In genomic region chr13:87769445-87769844, GRCh38 we compare ENCODE assay signal across 28 cellular contexts.
"Had no signal": no experiment of that assay in that cellular context is flagged by ENCODE, and none has a peak within 500 bp of the region (broad histone marks: within the 10 kb centered on the region; RNA-seq: fewer than 3 reads in every experiment).

No MANE protein-coding gene starts in this region.

- H3K36me3 ChIP-seq: ovary, right lobe of liver, sigmoid colon, stomach, thoracic aorta, thyroid gland, tibial nerve, upper lobe of left lung, vagina had no signal

- H3K27me3 ChIP-seq: ovary, right lobe of liver, sigmoid colon, thyroid gland, tibial nerve, upper lobe of left lung, vagina had no signal

- H3K27me3 Mint-ChIP-seq: natural killer cell treated with Interleukin-12 subunit alpha and Interleukin-12 subunit beta and Interleukin-15 and Interleukin-18, amount 100 ng/mL, for 72 hours; progenitor cell of endocrine pancreas; stimulated activated naive B cell treated with anti-CD40 and anti-IgM and Interleukin-4, amounts not matched to agents 10 μg/mL and 1 μg/mL and 100 μg/mL, for 72 hours; stimulated activated naive CD8-positive, alpha-beta T cell treated with anti-CD3 and anti-CD28 coated beads, Interleukin-15, Interleukin-2, amounts not matched to agents 100 ng/mL and 50 ng/mL, for 24 hours had no signal

- H3K4me3 Mint-ChIP-seq: natural killer cell treated with Interleukin-12 subunit alpha and Interleukin-12 subunit beta and Interleukin-15 and Interleukin-18, amount 100 ng/mL, for 72 hours; nephron progenitor cell; neural crest cell; stimulated activated effector memory CD8-positive, alpha-beta T cell treated with anti-CD3 and anti-CD28 coated beads, Interleukin-12 subunit alpha, Interleukin-12 subunit beta, amount 100 ng/mL, for 72 hours; stimulated activated naive B cell treated with anti-CD40 and anti-IgM and Interleukin-4, amounts not matched to agents 10 μg/mL and 1 μg/mL and 100 μg/mL, for 72 hours; stimulated activated naive CD8-positive, alpha-beta T cell treated with anti-CD3 and anti-CD28 coated beads, Interleukin-15, Interleukin-2, amounts not matched to agents 100 ng/mL and 50 ng/mL, for 24 hours had no signal

- H3K79me2 ChIP-seq: parathyroid adenoma had no signal

- H3K36me3 Mint-ChIP-seq: natural killer cell treated with Interleukin-12 subunit alpha and Interleukin-12 subunit beta and Interleukin-15 and Interleukin-18, amount 100 ng/mL, for 72 hours; stimulated activated effector memory CD8-positive, alpha-beta T cell treated with anti-CD3 and anti-CD28 coated beads, Interleukin-12 subunit alpha, Interleukin-12 subunit beta, amount 100 ng/mL, for 72 hours; stimulated activated naive B cell treated with anti-CD40 and anti-IgM and Interleukin-4, amounts not matched to agents 10 μg/mL and 1 μg/mL and 100 μg/mL, for 72 hours had no signal

- H3K4me1 ChIP-seq: parathyroid adenoma, psoas muscle, right lobe of liver, sigmoid colon, stomach, thyroid gland, tibial nerve, upper lobe of left lung, vagina had no signal

- H3K4me1 Mint-ChIP-seq: nephron progenitor cell; neural crest cell; stimulated activated effector memory CD8-positive, alpha-beta T cell treated with anti-CD3 and anti-CD28 coated beads, Interleukin-12 subunit alpha, Interleukin-12 subunit beta, amount 100 ng/mL, for 72 hours; stimulated activated naive B cell treated with anti-CD40 and anti-IgM and Interleukin-4, amounts not matched to agents 10 μg/mL and 1 μg/mL and 100 μg/mL, for 72 hours had no signal

- H3K27ac ChIP-seq: ovary, parathyroid adenoma, psoas muscle, right lobe of liver, sigmoid colon, stomach, thoracic aorta, thyroid gland, tibial nerve, upper lobe of left lung, vagina had no signal

- DNase-seq: nephron progenitor cell; occipital lobe; ovary; posterior cingulate gyrus; psoas muscle; right cardiac atrium; right lobe of liver; sigmoid colon; small intestine; stimulated activated CD4-positive, alpha-beta T cell treated with anti-CD3 and anti-CD28 coated beads, Interleukin-15, amount 100 ng/mL, for 24 hours; stimulated activated CD4-positive, alpha-beta T cell treated with anti-CD3 and anti-CD28 coated beads, Interleukin-2, amount 100 ng/mL, for 24 hours; stimulated activated CD4-positive, alpha-beta T cell treated with anti-CD3 and anti-CD28 coated beads, Interleukin-2, amount 100 ng/mL, for 48 hours; stimulated activated CD4-positive, alpha-beta T cell treated with anti-CD3 and anti-CD28 coated beads, Interleukin-4, amount 100 ng/mL, for 24 hours; stimulated activated naive B cell treated with anti-CD40 and anti-IgM and Interleukin-4, amounts not matched to agents 10 μg/mL and 1 μg/mL and 100 μg/mL, for 72 hours; stimulated activated naive CD4-positive, alpha-beta T cell treated with Interleukin-2 at 50 U/mL for 16 hours; stomach; thyroid gland; trophoblast cell; upper lobe of left lung had no signal

- H3K9ac ChIP-seq: parathyroid adenoma had no signal

- ATAC-seq: natural killer cell treated with Interleukin-12 subunit alpha and Interleukin-12 subunit beta and Interleukin-15 and Interleukin-18, amount 100 ng/mL, for 72 hours; psoas muscle; right cardiac atrium; right lobe of liver; stimulated activated effector memory CD8-positive, alpha-beta T cell treated with anti-CD3 and anti-CD28 coated beads, Interleukin-12 subunit alpha, Interleukin-12 subunit beta, amount 100 ng/mL, for 72 hours; stimulated activated naive B cell treated with anti-CD40 and anti-IgM and Interleukin-4, amounts not matched to agents 10 μg/mL and 1 μg/mL and 100 μg/mL, for 72 hours had no signal

- H3K9me3 ChIP-seq: ovary, psoas muscle, right lobe of liver, sigmoid colon, stomach, thoracic aorta, thyroid gland, tibial nerve, upper lobe of left lung, vagina had no signal

- H3K9me3 Mint-ChIP-seq: nephron progenitor cell; stimulated activated effector memory CD8-positive, alpha-beta T cell treated with anti-CD3 and anti-CD28 coated beads, Interleukin-12 subunit alpha, Interleukin-12 subunit beta, amount 100 ng/mL, for 72 hours had no signal

- H3K27ac Mint-ChIP-seq: natural killer cell treated with Interleukin-12 subunit alpha and Interleukin-12 subunit beta and Interleukin-15 and Interleukin-18, amount 100 ng/mL, for 72 hours; nephron progenitor cell; progenitor cell of endocrine pancreas; stimulated activated effector memory CD8-positive, alpha-beta T cell treated with anti-CD3 and anti-CD28 coated beads, Interleukin-12 subunit alpha, Interleukin-12 subunit beta, amount 100 ng/mL, for 72 hours; stimulated activated naive B cell treated with anti-CD40 and anti-IgM and Interleukin-4, amounts not matched to agents 10 μg/mL and 1 μg/mL and 100 μg/mL, for 72 hours; stimulated activated naive CD8-positive, alpha-beta T cell treated with anti-CD3 and anti-CD28 coated beads, Interleukin-15, Interleukin-2, amounts not matched to agents 100 ng/mL and 50 ng/mL, for 24 hours had no signal

- H3K4me3 ChIP-seq: ovary, psoas muscle, right lobe of liver, sigmoid colon, stomach, thoracic aorta, thyroid gland, tibial nerve, upper lobe of left lung, vagina had no signal
